1 cellular context compared by ENCODE assay signal in the genomic region with DNA sequence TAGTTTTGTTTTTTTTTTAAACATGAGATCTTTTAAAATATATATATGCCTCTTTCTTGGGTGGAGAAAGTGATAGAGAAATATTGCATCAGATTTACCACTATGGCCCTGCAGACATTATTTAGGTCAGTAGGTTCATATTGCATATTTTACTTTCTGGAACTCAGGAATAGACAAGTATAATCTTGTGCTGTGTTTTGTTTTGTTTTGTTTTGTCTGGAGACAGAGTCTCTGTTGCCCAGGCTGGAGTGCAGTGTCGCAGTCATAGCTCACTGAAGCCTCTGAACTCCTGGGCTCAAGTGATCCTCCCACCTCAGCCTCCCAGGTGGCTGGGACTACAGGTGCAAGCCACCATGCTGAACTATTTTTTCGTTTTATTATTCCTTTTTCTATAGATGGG.
TF ChIP-seq lines count a peak whose summit lies in the region.

No MANE protein-coding gene starts in this region.

TF ChIP-seq in H1, 55 proteins besides CTCF, POLR2A, EP300 and RAD21:
- TF ChIP-seq POLR2AphosphoS5 (IDR thresholded peaks at IDR 0.05; ENCODE audit: low read depth, low read length) (no peak), CTBP2 (IDR thresholded peaks at IDR 0.05; ENCODE audit: borderline replicate concordance, insufficient read depth, insufficient read length, low read length) (no peak), GABPA (IDR thresholded peaks at IDR 0.05; ENCODE audit: borderline replicate concordance, insufficient read depth, low read length) (no peak), SP4 (IDR thresholded peaks at IDR 0.05; ENCODE audit: low read length) (no peak), MAFK (IDR thresholded peaks at IDR 0.05; ENCODE audit: low read depth, low read length) (no peak), KDM4A (IDR thresholded peaks at IDR 0.05; ENCODE audit: low read depth, low read length, severe bottlenecking) (no peak), FOSL1 (IDR thresholded peaks at IDR 0.05; ENCODE audit: insufficient read depth, low read depth, low read length) (no peak), KDM1A (IDR thresholded peaks at IDR 0.05; ENCODE audit: borderline replicate concordance, low read length) (no peak), BACH1 (IDR thresholded peaks at IDR 0.05; ENCODE audit: low read length) (no peak), RFX5 (IDR thresholded peaks at IDR 0.05; ENCODE audit: borderline replicate concordance, low read depth, low read length) (no peak), EZH2 (IDR thresholded peaks at IDR 0.05; ENCODE audit: low read depth, low read length, severe bottlenecking) (no peak), CBX5 (IDR thresholded peaks at IDR 0.05; ENCODE audit: low read depth, low read length) (no peak), ATF3 (IDR thresholded peaks at IDR 0.05; ENCODE audit: insufficient read depth, low read depth, low read length) (no peak)
- TF ChIP-seq, protein P1, sequence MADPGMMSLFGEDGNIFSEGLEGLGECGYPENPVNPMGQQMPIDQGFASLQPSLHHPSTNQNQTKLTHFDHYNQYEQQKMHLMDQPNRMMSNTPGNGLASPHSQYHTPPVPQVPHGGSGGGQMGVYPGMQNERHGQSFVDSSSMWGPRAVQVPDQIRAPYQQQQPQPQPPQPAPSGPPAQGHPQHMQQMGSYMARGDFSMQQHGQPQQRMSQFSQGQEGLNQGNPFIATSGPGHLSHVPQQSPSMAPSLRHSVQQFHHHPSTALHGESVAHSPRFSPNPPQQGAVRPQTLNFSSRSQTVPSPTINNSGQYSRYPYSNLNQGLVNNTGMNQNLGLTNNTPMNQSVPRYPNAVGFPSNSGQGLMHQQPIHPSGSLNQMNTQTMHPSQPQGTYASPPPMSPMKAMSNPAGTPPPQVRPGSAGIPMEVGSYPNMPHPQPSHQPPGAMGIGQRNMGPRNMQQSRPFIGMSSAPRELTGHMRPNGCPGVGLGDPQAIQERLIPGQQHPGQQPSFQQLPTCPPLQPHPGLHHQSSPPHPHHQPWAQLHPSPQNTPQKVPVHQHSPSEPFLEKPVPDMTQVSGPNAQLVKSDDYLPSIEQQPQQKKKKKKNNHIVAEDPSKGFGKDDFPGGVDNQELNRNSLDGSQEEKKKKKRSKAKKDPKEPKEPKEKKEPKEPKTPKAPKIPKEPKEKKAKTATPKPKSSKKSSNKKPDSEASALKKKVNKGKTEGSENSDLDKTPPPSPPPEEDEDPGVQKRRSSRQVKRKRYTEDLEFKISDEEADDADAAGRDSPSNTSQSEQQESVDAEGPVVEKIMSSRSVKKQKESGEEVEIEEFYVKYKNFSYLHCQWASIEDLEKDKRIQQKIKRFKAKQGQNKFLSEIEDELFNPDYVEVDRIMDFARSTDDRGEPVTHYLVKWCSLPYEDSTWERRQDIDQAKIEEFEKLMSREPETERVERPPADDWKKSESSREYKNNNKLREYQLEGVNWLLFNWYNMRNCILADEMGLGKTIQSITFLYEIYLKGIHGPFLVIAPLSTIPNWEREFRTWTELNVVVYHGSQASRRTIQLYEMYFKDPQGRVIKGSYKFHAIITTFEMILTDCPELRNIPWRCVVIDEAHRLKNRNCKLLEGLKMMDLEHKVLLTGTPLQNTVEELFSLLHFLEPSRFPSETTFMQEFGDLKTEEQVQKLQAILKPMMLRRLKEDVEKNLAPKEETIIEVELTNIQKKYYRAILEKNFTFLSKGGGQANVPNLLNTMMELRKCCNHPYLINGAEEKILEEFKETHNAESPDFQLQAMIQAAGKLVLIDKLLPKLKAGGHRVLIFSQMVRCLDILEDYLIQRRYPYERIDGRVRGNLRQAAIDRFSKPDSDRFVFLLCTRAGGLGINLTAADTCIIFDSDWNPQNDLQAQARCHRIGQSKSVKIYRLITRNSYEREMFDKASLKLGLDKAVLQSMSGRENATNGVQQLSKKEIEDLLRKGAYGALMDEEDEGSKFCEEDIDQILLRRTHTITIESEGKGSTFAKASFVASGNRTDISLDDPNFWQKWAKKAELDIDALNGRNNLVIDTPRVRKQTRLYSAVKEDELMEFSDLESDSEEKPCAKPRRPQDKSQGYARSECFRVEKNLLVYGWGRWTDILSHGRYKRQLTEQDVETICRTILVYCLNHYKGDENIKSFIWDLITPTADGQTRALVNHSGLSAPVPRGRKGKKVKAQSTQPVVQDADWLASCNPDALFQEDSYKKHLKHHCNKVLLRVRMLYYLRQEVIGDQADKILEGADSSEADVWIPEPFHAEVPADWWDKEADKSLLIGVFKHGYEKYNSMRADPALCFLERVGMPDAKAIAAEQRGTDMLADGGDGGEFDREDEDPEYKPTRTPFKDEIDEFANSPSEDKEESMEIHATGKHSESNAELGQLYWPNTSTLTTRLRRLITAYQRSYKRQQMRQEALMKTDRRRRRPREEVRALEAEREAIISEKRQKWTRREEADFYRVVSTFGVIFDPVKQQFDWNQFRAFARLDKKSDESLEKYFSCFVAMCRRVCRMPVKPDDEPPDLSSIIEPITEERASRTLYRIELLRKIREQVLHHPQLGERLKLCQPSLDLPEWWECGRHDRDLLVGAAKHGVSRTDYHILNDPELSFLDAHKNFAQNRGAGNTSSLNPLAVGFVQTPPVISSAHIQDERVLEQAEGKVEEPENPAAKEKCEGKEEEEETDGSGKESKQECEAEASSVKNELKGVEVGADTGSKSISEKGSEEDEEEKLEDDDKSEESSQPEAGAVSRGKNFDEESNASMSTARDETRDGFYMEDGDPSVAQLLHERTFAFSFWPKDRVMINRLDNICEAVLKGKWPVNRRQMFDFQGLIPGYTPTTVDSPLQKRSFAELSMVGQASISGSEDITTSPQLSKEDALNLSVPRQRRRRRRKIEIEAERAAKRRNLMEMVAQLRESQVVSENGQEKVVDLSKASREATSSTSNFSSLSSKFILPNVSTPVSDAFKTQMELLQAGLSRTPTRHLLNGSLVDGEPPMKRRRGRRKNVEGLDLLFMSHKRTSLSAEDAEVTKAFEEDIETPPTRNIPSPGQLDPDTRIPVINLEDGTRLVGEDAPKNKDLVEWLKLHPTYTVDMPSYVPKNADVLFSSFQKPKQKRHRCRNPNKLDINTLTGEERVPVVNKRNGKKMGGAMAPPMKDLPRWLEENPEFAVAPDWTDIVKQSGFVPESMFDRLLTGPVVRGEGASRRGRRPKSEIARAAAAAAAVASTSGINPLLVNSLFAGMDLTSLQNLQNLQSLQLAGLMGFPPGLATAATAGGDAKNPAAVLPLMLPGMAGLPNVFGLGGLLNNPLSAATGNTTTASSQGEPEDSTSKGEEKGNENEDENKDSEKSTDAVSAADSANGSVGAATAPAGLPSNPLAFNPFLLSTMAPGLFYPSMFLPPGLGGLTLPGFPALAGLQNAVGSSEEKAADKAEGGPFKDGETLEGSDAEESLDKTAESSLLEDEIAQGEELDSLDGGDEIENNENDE (IDR thresholded peaks at IDR 0.05; ENCODE audit: insufficient replicate concordance, low read length) = no peak
- TF ChIP-seq, protein P2, sequence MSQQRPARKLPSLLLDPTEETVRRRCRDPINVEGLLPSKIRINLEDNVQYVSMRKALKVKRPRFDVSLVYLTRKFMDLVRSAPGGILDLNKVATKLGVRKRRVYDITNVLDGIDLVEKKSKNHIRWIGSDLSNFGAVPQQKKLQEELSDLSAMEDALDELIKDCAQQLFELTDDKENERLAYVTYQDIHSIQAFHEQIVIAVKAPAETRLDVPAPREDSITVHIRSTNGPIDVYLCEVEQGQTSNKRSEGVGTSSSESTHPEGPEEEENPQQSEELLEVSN (IDR thresholded peaks at IDR 0.05) = no peak
TF ChIP-seq in H1: peak in this region for 0.
